Comparison of ENCODE assay signal across 9 cellular contexts in genomic region chr1:98054367-98054701, GRCh38.
A peak's percentile ranks its signal among the peaks of the same experiment; 100 is the strongest.
DNase-seq lines count a peak whose midpoint lies in the region; ATAC-seq and TF ChIP-seq lines count a peak whose summit lies in the region.
"Had no signal": no experiment of that assay in that cellular context is flagged by ENCODE, and none has a peak within 500 bp of the region (broad histone marks: within the 10 kb centered on the region; RNA-seq: fewer than 3 reads in every experiment).

No MANE protein-coding gene starts in this region.

- H3K4me3 ChIP-seq in left ventricle myocardium inferior, result peak overlapping the region; percentile 69
- peak overlapping the region; percentile 38 for H3K4me3 ChIP-seq in mesodermal cell (ENCODE audit: extremely low read depth, insufficient read depth, low read length, poor library complexity, severe bottlenecking)
- peak overlapping the region; percentile 47 to 51 for H3K4me3 ChIP-seq in vagina

- peak overlapping the region; percentile 65 to 87 (median 82) for H3K4me3 Mint-ChIP-seq in brain

- peak; percentile 9 for TF ChIP-seq CTCF in left ventricle myocardium inferior (IDR thresholded peaks at IDR 0.05; ENCODE audit: borderline replicate concordance)
- peak in 1 of 2 experiments; percentile 37 for TF ChIP-seq CTCF in brain (conservative IDR thresholded peaks at IDR 0.05)
- TF ChIP-seq CTCF in vagina (IDR thresholded peaks at IDR 0.05), result peak in 1 of 3 experiments; percentile 53

- peak overlapping the region in 4 of 5 experiments; percentile 5 to 73 (median 22) for H3K27ac Mint-ChIP-seq in brain

- WGBS in mesodermal cell (ENCODE audit: insufficient coverage in 2 of 2), 2 experiments, result 17 to 24% methylated on average over 2 to 4 of the region's 11 CpGs

- no peak for ATAC-seq in Right ventricle myocardium superior (ENCODE audit: poor library complexity)
- ATAC-seq in GM21723 (IDR thresholded peaks at IDR 0.05; ENCODE audit: unreplicated experiment), result no peak
- ATAC-seq in HG03280 (IDR thresholded peaks at IDR 0.05; ENCODE audit: unreplicated experiment), result no peak

- intact Hi-C loops in left ventricle myocardium inferior (cut with micrococcal nuclease), result loop anchor here (5.0 kb wide), 1 partner anchor 1087 kb away; no protein-coding TSS in a partner anchor
- intact Hi-C loops in Right ventricle myocardium superior (cut with DNase I), result loop anchor here (5.0 kb wide), 1 partner anchor 1087 kb away; no protein-coding TSS in a partner anchor
- intact Hi-C loops in vagina (cut with DNase I), result no loop called here

- peaks cover 16% of the 10 kb centered on the region for H3K27me3 Mint-ChIP-seq in brain

- H3K27me3 ChIP-seq in left ventricle myocardium inferior (ENCODE audit: low read depth) (peaks cover 97% of the 10 kb centered on the region), vagina (peaks cover 5% of the 10 kb centered on the region)

- TF ChIP-seq POLR2A in vagina (IDR thresholded peaks at IDR 0.05), result no peak

- no peaks in the 10 kb centered on the region for H3K36me3 Mint-ChIP-seq in brain

- DNase-seq in left ventricle myocardium inferior (no peak), Right ventricle myocardium superior (no peak), vagina (ENCODE audit: extremely low spot score in 2 of 2) (no peak), midbrain (lab: John Stamatoyannopoulos, UW) (no peak)
- DNase-seq: OCI-M1 had no signal

- H3K27ac ChIP-seq in left ventricle myocardium inferior (replicated peaks) (no peak overlapping the region), mesodermal cell (ENCODE audit: low read depth, low read length, severe bottlenecking) (no peak overlapping the region), vagina (no peak overlapping the region)

- H3K4me1 ChIP-seq in left ventricle myocardium inferior (peaks cover 17% of the 10 kb centered on the region), mesodermal cell (ENCODE audit: control insufficient read depth, insufficient read depth, low read length, poor library complexity, severe bottlenecking) (peaks cover 4% of the 10 kb centered on the region), vagina (peaks cover 20% of the 10 kb centered on the region)

- H3K9me3 ChIP-seq in left ventricle myocardium inferior (replicated peaks) (no peaks in the 10 kb centered on the region), mesodermal cell (ENCODE audit: control insufficient read depth, low read length) (no peaks in the 10 kb centered on the region), vagina (no peaks in the 10 kb centered on the region)

- peaks cover 0 to 9% (median 0%) of the 10 kb centered on the region in 5 experiments for H3K9me3 Mint-ChIP-seq in brain

- H3K36me3 ChIP-seq in left ventricle myocardium inferior (no peaks in the 10 kb centered on the region), mesodermal cell (ENCODE audit: control insufficient read depth, insufficient read depth, low read length) (no peaks in the 10 kb centered on the region), vagina (no peaks in the 10 kb centered on the region)

- H3K4me1 Mint-ChIP-seq in brain, result peaks cover 41% of the 10 kb centered on the region
